8 cellular contexts compared by ENCODE assay signal in genomic region chr14:77140937-77141591, GRCh38. TPM values are rescaled to one million over a fixed set of nuclear protein-coding genes. Genes with fewer than 3 reads are reported as not detected.
A peak's percentile ranks its signal among the peaks of the same experiment; 100 is the strongest.
DNase-seq lines count a peak whose midpoint lies in the region; ATAC-seq lines count a peak whose summit lies in the region.

No MANE protein-coding gene starts in this region.

- no peaks in the 10 kb centered on the region for H3K36me3 Mint-ChIP-seq in activated T-cell treated with anti-CD3 and anti-CD28 coated beads, Interleukin-2, amount 50 U/mL, for 4 hours (ENCODE audit: insufficient read depth)

- H3K27me3 Mint-ChIP-seq in activated T-cell treated with anti-CD3 and anti-CD28 coated beads, Interleukin-2, amount 50 U/mL, for 4 hours (ENCODE audit: low read depth), result peaks cover 82% of the 10 kb centered on the region

- no peaks in the 10 kb centered on the region for H3K9me3 Mint-ChIP-seq in activated T-cell treated with anti-CD3 and anti-CD28 coated beads, Interleukin-2, amount 50 U/mL, for 4 hours

- no peak for DNase-seq in activated T-cell treated with anti-CD3 and anti-CD28 coated beads, Interleukin-2, amount 50 U/mL, for 4 hours
- DNase-seq in activated T-cell treated with anti-CD3 and anti-CD28 coated beads for 4 hours (no peak), SK-N-DZ (ENCODE audit: low spot score) (peak; percentile 68), germinal center (ENCODE audit: low spot score) (peak; percentile 60), posterior vena cava (ENCODE audit: low spot score) (peak; percentile 79), medulla oblongata (ENCODE audit: extremely low spot score) (no peak)
- no peak for DNase-seq in activated CD4-positive, alpha-beta T cell treated with anti-CD3 and anti-CD28 coated beads for 1 hour

- no peak overlapping the region for H3K4me3 Mint-ChIP-seq in activated T-cell treated with anti-CD3 and anti-CD28 coated beads, Interleukin-2, amount 50 U/mL, for 4 hours

- intact Hi-C loops in posterior vena cava (cut with DNase I), result no loop called here

- ATAC-seq in activated T-cell treated with anti-CD3 and anti-CD28 coated beads, Interleukin-2, amount 50 U/mL, for 4 hours, result peak; percentile 51
- ATAC-seq in GM21825 (IDR thresholded peaks at IDR 0.05; ENCODE audit: unreplicated experiment), result no peak

- H3K4me1 Mint-ChIP-seq in activated T-cell treated with anti-CD3 and anti-CD28 coated beads, Interleukin-2, amount 50 U/mL, for 4 hours (ENCODE audit: low read depth), result peaks cover 14% of the 10 kb centered on the region

RNA-seq across cellular contexts. Expression of gene ZDHHC22, which starts 0.5 kb away (rescaled TPM):
- not detected for total RNA-seq in activated T-cell treated with anti-CD3 and anti-CD28 coated beads, Interleukin-2, amount 50 U/mL, for 4 hours
- 1.6 and 3.5 TPM in 2 replicates for polyA plus RNA-seq in SK-N-DZ (2014; cell fraction: cytosol; rRNA removed)
- 0.30 and 0.69 TPM in 2 replicates for polyA plus RNA-seq in SK-N-DZ (2014; cell fraction: nucleus; rRNA removed)
- total RNA-seq in posterior vena cava, result not detected

RNA-seq across cellular contexts. Expression of gene TMEM63C, which starts 40.5 kb away (rescaled TPM):
- under 1 TPM; 0.65 to 0.91 (median 0.87) TPM for total RNA-seq in activated T-cell treated with anti-CD3 and anti-CD28 coated beads, Interleukin-2, amount 50 U/mL, for 4 hours
- polyA plus RNA-seq in SK-N-DZ (2014; cell fraction: cytosol; rRNA removed), result 2.4 and 4.0 TPM in 2 replicates
- 8.3 and 10.0 TPM in 2 replicates for polyA plus RNA-seq in SK-N-DZ (2014; cell fraction: nucleus; rRNA removed)
- not detected for total RNA-seq in posterior vena cava

RNA-seq across cellular contexts. Expression of gene CIPC, which starts 43.0 kb away (rescaled TPM):
- 10 to 100 TPM in 1 of 3 donors, 1 to 10 TPM in 2; 9.0 to 10.2 (median 9.4) TPM for total RNA-seq in activated T-cell treated with anti-CD3 and anti-CD28 coated beads, Interleukin-2, amount 50 U/mL, for 4 hours
- 22.1 and 24.0 TPM in 2 replicates for polyA plus RNA-seq in SK-N-DZ (2014; cell fraction: cytosol; rRNA removed)
- polyA plus RNA-seq in SK-N-DZ (2014; cell fraction: nucleus; rRNA removed), result 8.5 and 11.2 TPM in 2 replicates
- 10 to 100 TPM; 28.8 to 32.4 TPM for total RNA-seq in posterior vena cava

Comparison
In these comparisons a context has a peak if more than half of its experiments do, and no peak if none do; other contexts are left out.
1. DNase-seq: peak in SK-N-DZ (single experiment), germinal center (single experiment) and posterior vena cava (single experiment); none in activated T-cell treated with anti-CD3 and anti-CD28 coated beads, Interleukin-2, amount 50 U/mL, for 4 hours (single experiment), activated T-cell treated with anti-CD3 and anti-CD28 coated beads for 4 hours (single experiment), medulla oblongata (single experiment) and activated CD4-positive, alpha-beta T cell treated with anti-CD3 and anti-CD28 coated beads for 1 hour (single experiment).